ENCODE assay signal across 1 cellular context in genomic region chr14:103140316-103141109, GRCh38.
TF ChIP-seq lines count a peak whose summit lies in the region.

No MANE protein-coding gene starts in this region.

TF ChIP-seq in GM12878, 131 proteins besides CTCF, POLR2A, EP300 and RAD21 (continued from another document):
- TF ChIP-seq PBX3 (IDR thresholded peaks at IDR 0.05; ENCODE audit: insufficient replicate concordance, low read depth, low read length): no peak
- TF ChIP-seq TCF7 (IDR thresholded peaks at IDR 0.05; ENCODE audit: borderline replicate concordance): peak; percentile 98
- TF ChIP-seq IRF5 (IDR thresholded peaks at IDR 0.05; ENCODE audit: borderline replicate concordance): no peak
- TF ChIP-seq NBN (IDR thresholded peaks at IDR 0.05): peak; percentile 98
- TF ChIP-seq RELA (IDR thresholded peaks at IDR 0.05; ENCODE audit: borderline replicate concordance, partially characterized antibody): peak; percentile 92
- TF ChIP-seq ZNF384 (IDR thresholded peaks at IDR 0.05; ENCODE audit: borderline replicate concordance, low read depth, low read length): no peak
- peak; percentile 19; the same call in 1 of the 2 replicates for TF ChIP-seq ZBTB40 (IDR thresholded peaks at IDR 0.05; ENCODE audit: borderline replicate concordance)
- peak; percentile 96 for TF ChIP-seq PAX5 (IDR thresholded peaks at IDR 0.05; ENCODE audit: borderline replicate concordance, low read depth, low read length)
- TF ChIP-seq HSF1 (IDR thresholded peaks at IDR 0.05; ENCODE audit: low read depth, low read length): no peak
- TF ChIP-seq TCF3 (IDR thresholded peaks at IDR 0.05; ENCODE audit: borderline replicate concordance, insufficient read depth, low read depth, low read length): no peak
- no peak for TF ChIP-seq MYC (IDR thresholded peaks at IDR 0.05; ENCODE audit: insufficient read depth, insufficient read length, insufficient replicate concordance, low read length, severe bottlenecking)
- TF ChIP-seq IRF3 (IDR thresholded peaks at IDR 0.05): no peak
- peak; percentile 89 for TF ChIP-seq RELB (IDR thresholded peaks at IDR 0.05; ENCODE audit: low read depth)
- peak; percentile 75 for TF ChIP-seq MTA2 (IDR thresholded peaks at IDR 0.05; ENCODE audit: low read depth)
- TF ChIP-seq BACH1 (IDR thresholded peaks at IDR 0.05; ENCODE audit: borderline replicate concordance): peak; percentile 11; the same call in 1 of the 2 replicates
- peak; percentile 84 for TF ChIP-seq IKZF1 (conservative IDR thresholded peaks at IDR 0.05)
- TF ChIP-seq ZBED1 (IDR thresholded peaks at IDR 0.05; ENCODE audit: borderline replicate concordance): 0 out of 2 replicates have a peak, but pooled peaks have one; percentile 14
- peak; percentile 59; the same call in 1 of the 2 replicates for TF ChIP-seq ZNF687 (IDR thresholded peaks at IDR 0.05)
